ENCODE assay signal across 8 cellular contexts in genomic region chr12:68745376-68745903, GRCh38. TPM values are rescaled to one million over a fixed set of nuclear protein-coding genes. Genes with fewer than 3 reads are reported as not detected.
A peak's percentile ranks its signal among the peaks of the same experiment; 100 is the strongest.
DNase-seq lines count a peak whose midpoint lies in the region; ATAC-seq, FAIRE-seq and TF ChIP-seq lines count a peak whose summit lies in the region.

No MANE protein-coding gene starts in this region.

- peaks cover 27% of the 10 kb centered on the region for H3K4me1 Mint-ChIP-seq in activated CD8-positive, alpha-beta T cell treated with anti-CD3 and anti-CD28 coated beads for 36 hours (ENCODE audit: low read depth)

- no peaks in the 10 kb centered on the region for H3K27me3 ChIP-seq in BLaER1 treated with 17β-estradiol and CSF1 and Interleukin-3, amounts not matched to agents 10 nM and 100 nM
- no peaks in the 10 kb centered on the region for H3K27me3 ChIP-seq in thymus (ENCODE audit: control insufficient read depth, insufficient read depth)

- H3K9me3 Mint-ChIP-seq in activated CD8-positive, alpha-beta T cell treated with anti-CD3 and anti-CD28 coated beads for 36 hours: no peaks in the 10 kb centered on the region

- H3K36me3 ChIP-seq in BLaER1 treated with 17β-estradiol and CSF1 and Interleukin-3, amounts not matched to agents 10 nM and 100 nM: peaks cover 2 to 45% (median 16%) of the 10 kb centered on the region in 11 experiments; a peak in 16 of 22 replicates
- no peaks in the 10 kb centered on the region for H3K36me3 ChIP-seq in kidney (ENCODE audit: control insufficient read depth in 1 of 2, insufficient read depth in 2 of 2, low read length in 2 of 2)
- peaks cover 12% of the 10 kb centered on the region for H3K36me3 ChIP-seq in thymus (ENCODE audit: control insufficient read depth, insufficient read depth)

- FAIRE-seq in kidney (lab: Jason Lieb, UNC): no peak

- H4K20me1 ChIP-seq in BLaER1 treated with 17β-estradiol and CSF1 and Interleukin-3, amounts not matched to agents 10 nM and 100 nM: peaks cover 0 to 10% (median 0%) of the 10 kb centered on the region in 11 experiments; a peak in 5 of 22 replicates

- CTCF ChIA-PET in activated CD8-positive, alpha-beta T cell treated with anti-CD3 and anti-CD28 coated beads for 36 hours (lab: Charles Lee): interaction anchor here (0.8 to 2.6 kb wide), 2 partner anchors 63 to 389 kb away, joined by 3 to 17 read pairs; partner anchors contain the start of gene MDM2

- intact Hi-C loops in activated CD8-positive, alpha-beta T cell treated with anti-CD3 and anti-CD28 coated beads for 36 hours (cut with micrococcal nuclease): no loop called here
- intact Hi-C loops in kidney (cut with DNase I): no loop called here

- H3K9ac ChIP-seq in BLaER1 treated with 17β-estradiol and CSF1 and Interleukin-3, amounts not matched to agents 10 nM and 100 nM: peak overlapping the region; percentile 82 to 92 (median 88)
- H3K9ac ChIP-seq in kidney (ENCODE audit: low read length in 2 of 2): peak overlapping the region in 1 of 2 donors; percentile 60

- no peaks in the 10 kb centered on the region for H3K9me3 ChIP-seq in BLaER1 treated with 17β-estradiol and CSF1 and Interleukin-3, amounts not matched to agents 10 nM and 100 nM (replicated peaks in 1 of 11)
- H3K9me3 ChIP-seq in kidney (ENCODE audit: control insufficient read depth in 1 of 2, low read length in 2 of 2) (no peaks in the 10 kb centered on the region), thymus (ENCODE audit: control insufficient read depth) (no peaks in the 10 kb centered on the region)

- H3K36me3 Mint-ChIP-seq in activated CD8-positive, alpha-beta T cell treated with anti-CD3 and anti-CD28 coated beads for 36 hours (ENCODE audit: low read depth): peaks cover 7% of the 10 kb centered on the region

- peak overlapping the region; percentile 52 to 91 (median 85) for H3K27ac ChIP-seq in BLaER1 treated with 17β-estradiol and CSF1 and Interleukin-3, amounts not matched to agents 10 nM and 100 nM
- peak overlapping the region in 1 of 2 donors; percentile 18 for H3K27ac ChIP-seq in kidney (ENCODE audit: low read depth in 2 of 2, low read length in 2 of 2)
- peak overlapping the region; percentile 67 for H3K27ac ChIP-seq in thymus (ENCODE audit: low read depth)

- peak overlapping the region; percentile 81 to 95 (median 87) for H3K4me2 ChIP-seq in BLaER1 treated with 17β-estradiol and CSF1 and Interleukin-3, amounts not matched to agents 10 nM and 100 nM

- peak overlapping the region; percentile 70 to 95 (median 84) for H3K4me3 ChIP-seq in BLaER1 treated with 17β-estradiol and CSF1 and Interleukin-3, amounts not matched to agents 10 nM and 100 nM
- peak overlapping the region; percentile 84 to 89 for H3K4me3 ChIP-seq in kidney (ENCODE audit: low read length in 2 of 2)
- H3K4me3 ChIP-seq in thymus (ENCODE audit: low read length): peak overlapping the region; percentile 84

- peak overlapping the region; percentile 94 for H3K27ac Mint-ChIP-seq in activated CD8-positive, alpha-beta T cell treated with anti-CD3 and anti-CD28 coated beads for 36 hours

- no peaks in the 10 kb centered on the region for H3K27me3 Mint-ChIP-seq in activated CD8-positive, alpha-beta T cell treated with anti-CD3 and anti-CD28 coated beads for 36 hours

- WGBS in thymus: 60% methylated on average over 9 of the region's 9 CpGs

- no peak for DNase-seq in activated CD8-positive, alpha-beta T cell treated with anti-CD3 and anti-CD28 coated beads for 36 hours
- DNase-seq in kidney: no peak
- no peak for DNase-seq in NCI-H2196 (lab: John Stamatoyannopoulos, UW; ENCODE audit: unreplicated experiment)
- DNase-seq in medulla oblongata (ENCODE audit: extremely low spot score): no peak
- DNase-seq in NCI-H345 treated with DMSO at 0.1 percent for 48 hours (lab: John Stamatoyannopoulos, UW; ENCODE audit: unreplicated experiment): no peak

- peak; percentile 2 for ATAC-seq in HG02759 (IDR thresholded peaks at IDR 0.05; ENCODE audit: unreplicated experiment)
- ATAC-seq in activated CD8-positive, alpha-beta T cell treated with anti-CD3 and anti-CD28 coated beads for 36 hours: peak; percentile 4

- TF ChIP-seq CTCF in activated CD8-positive, alpha-beta T cell treated with anti-CD3 and anti-CD28 coated beads for 36 hours (IDR thresholded peaks at IDR 0.05): no peak
- no peak for TF ChIP-seq CTCF in kidney (IDR thresholded peaks at IDR 0.05; ENCODE audit: borderline replicate concordance, extremely low read depth, insufficient read depth)

- H3K4me1 ChIP-seq in BLaER1 treated with 17β-estradiol and CSF1 and Interleukin-3, amounts not matched to agents 10 nM and 100 nM: peaks cover 45 to 60% (median 51%) of the 10 kb centered on the region in 10 experiments
- H3K4me1 ChIP-seq in kidney (ENCODE audit: control insufficient read depth in 1 of 2, insufficient read depth in 1 of 2, low read depth in 1 of 2, low read length in 2 of 2) (no peaks in the 10 kb centered on the region), thymus (ENCODE audit: control insufficient read depth, insufficient read depth, low read length) (peaks cover 5% of the 10 kb centered on the region)

- POLR2A ChIA-PET in activated CD8-positive, alpha-beta T cell treated with anti-CD3 and anti-CD28 coated beads for 36 hours (lab: Charles Lee): interaction anchor here (1.8 to 2.9 kb wide), 2 partner anchors 58 to 62 kb away, joined by 5 to 10 read pairs; partner anchors contain the start of genes MDM2 and NUP107

- peak overlapping the region; percentile 96 for H3K4me3 Mint-ChIP-seq in activated CD8-positive, alpha-beta T cell treated with anti-CD3 and anti-CD28 coated beads for 36 hours

RNA-seq across cellular contexts. Expression of gene SLC35E3, which starts 0.5 kb away (rescaled TPM):
- 1 to 10 TPM; 5.3 to 5.6 TPM for total RNA-seq in activated CD8-positive, alpha-beta T cell treated with anti-CD3 and anti-CD28 coated beads for 36 hours
- 8.7 TPM for total RNA-seq in kidney
- 7.7 TPM for polyA plus RNA-seq in kidney (ENCODE audit: insufficient read depth, low read depth, low replicate concordance)
- polyA plus RNA-seq in thymus: 8.8 TPM

RNA-seq across cellular contexts. Expression of gene NUP107, which starts 58.7 kb away (rescaled TPM):
- total RNA-seq in activated CD8-positive, alpha-beta T cell treated with anti-CD3 and anti-CD28 coated beads for 36 hours: 100 to 1,000 TPM; 142 to 143 TPM
- total RNA-seq in kidney: 34.4 TPM
- polyA plus RNA-seq in kidney (ENCODE audit: insufficient read depth, low read depth, low replicate concordance) (10.6 TPM), thymus (33.8 TPM)
